In the genomic region with DNA sequence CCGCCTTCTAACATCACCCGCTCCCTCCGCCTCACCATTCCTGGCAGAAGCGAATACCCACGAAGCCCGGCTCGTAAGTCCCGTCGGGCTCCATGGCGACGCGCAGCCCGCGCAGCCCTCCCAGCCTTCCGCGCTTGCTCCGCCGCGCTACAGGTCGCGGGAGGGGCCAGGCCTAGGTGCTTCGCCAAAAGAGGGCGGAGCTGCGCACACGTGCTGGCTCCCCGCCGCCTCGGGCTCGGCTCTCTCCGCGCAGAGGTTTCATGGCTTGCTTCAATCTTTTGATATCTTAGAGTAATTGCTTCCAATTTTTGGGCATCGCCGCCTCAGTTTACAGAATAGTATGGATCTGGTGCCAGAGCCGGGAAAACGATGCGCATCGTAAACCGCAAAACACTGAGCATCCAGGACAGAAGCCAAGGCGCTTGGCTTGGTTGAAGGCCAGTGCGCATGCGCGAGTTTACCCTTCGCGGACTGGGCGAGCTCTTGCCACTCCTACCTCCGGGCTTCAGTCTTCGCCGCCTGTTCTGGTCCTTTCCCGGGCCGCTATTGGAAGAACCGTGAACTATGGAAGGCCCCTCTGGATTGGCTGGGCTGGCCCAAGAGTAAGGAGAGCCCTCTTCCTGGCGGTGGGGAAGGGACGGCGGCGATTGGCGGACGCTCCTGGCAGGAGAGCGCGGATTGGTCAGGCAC, we compare ENCODE assay signal across 8 cellular contexts. TPM values are rescaled to one million over a fixed set of nuclear protein-coding genes. Genes with fewer than 3 reads are reported as not detected.
A peak's percentile ranks its signal among the peaks of the same experiment; 100 is the strongest.
DNase-seq lines count a peak whose midpoint lies in the region; ATAC-seq, FAIRE-seq and TF ChIP-seq lines count a peak whose summit lies in the region.

A gene (minus strand): TSS at position 113 of the 690 bp plus-strand sequence. CDS start 19 bp downstream, at position 94.

- 0 to 1% methylated on average over 41 to 59 of the region's 59 CpGs for WGBS in pancreas, 2 donors

- H3K4me1 ChIP-seq in pancreas, result peaks cover 0 to 15% (median 6%) of the 10 kb centered on the region in 3 donors
- H3K4me1 ChIP-seq in tibial artery, result peaks cover 0 to 26% (median 23%) of the 10 kb centered on the region in 4 donors

- H3K4me3 ChIP-seq in GM12865 (ENCODE audit: low read depth, low read length), result peak within 1 kb of the TSS; percentile 90
- peak within 1 kb of the TSS; percentile 49 to 80 (median 62) for H3K4me3 ChIP-seq in pancreas
- H3K4me3 ChIP-seq in tibial artery, result peak within 1 kb of the TSS; percentile 60 to 83

- ATAC-seq in HG02763 (IDR thresholded peaks at IDR 0.05; ENCODE audit: unreplicated experiment), result peak; percentile 84
- ATAC-seq in activated naive CD8-positive, alpha-beta T cell treated with anti-CD3 and anti-CD28 coated beads, Interleukin-2, amount 50 U/mL, for 24 hours, result peak; percentile 92
- ATAC-seq in Right ventricle myocardium inferior, result peak; percentile 96
- peak; percentile 90 to 93 (median 90) for ATAC-seq in pancreas

- H3K27ac Mint-ChIP-seq in activated naive CD8-positive, alpha-beta T cell treated with anti-CD3 and anti-CD28 coated beads, Interleukin-2, amount 50 U/mL, for 24 hours, result peak within 1 kb of the TSS; percentile 99

- H3K36me3 ChIP-seq in pancreas (no peaks in the 10 kb centered on the region), tibial artery (peaks cover 7 to 57% (median 36%) of the 10 kb centered on the region in 3 donors)

- intact Hi-C loops in Right ventricle myocardium inferior (cut with DNase I), result loop anchor here (1.0 to 10.0 kb wide), 3 partner anchors 12 to 370 kb away; a partner anchor contains a TSS
- intact Hi-C loops in pancreas (cut with DNase I), result no loop called here
- intact Hi-C loops in tibial artery (cut with DNase I; ENCODE audit: low total_unique reads), result loop anchor here (5.0 kb wide), 2 partner anchors 58 to 118 kb away; a partner anchor contains a TSS

- no peaks in the 10 kb centered on the region for H3K9me3 ChIP-seq in pancreas
- H3K9me3 ChIP-seq in tibial artery, result no peaks in the 10 kb centered on the region

- peak within 1 kb of the TSS; percentile 95 for H3K4me3 Mint-ChIP-seq in activated naive CD8-positive, alpha-beta T cell treated with anti-CD3 and anti-CD28 coated beads, Interleukin-2, amount 50 U/mL, for 24 hours

- peaks cover 30% of the 10 kb centered on the region for H3K36me3 Mint-ChIP-seq in activated naive CD8-positive, alpha-beta T cell treated with anti-CD3 and anti-CD28 coated beads, Interleukin-2, amount 50 U/mL, for 24 hours (ENCODE audit: low read depth)

- no peak for TF ChIP-seq CTCF in GM12865 (IDR thresholded peaks at IDR 0.05; ENCODE audit: insufficient read depth, low read depth, low read length, missing control alignments)
- no peak for TF ChIP-seq CTCF in pancreas (IDR thresholded peaks at IDR 0.05)
- TF ChIP-seq CTCF in tibial artery (IDR thresholded peaks at IDR 0.05), result peak in 1 of 2 experiments; percentile 15

- peak within 1 kb of the TSS; percentile 63 to 88 (median 72) for H3K27ac ChIP-seq in pancreas
- H3K27ac ChIP-seq in tibial artery, result peak within 1 kb of the TSS; percentile 84 to 86

- peak; percentile 97 for FAIRE-seq in pancreas (lab: Jason Lieb, UNC)

- peaks cover 40% of the 10 kb centered on the region for H3K4me1 Mint-ChIP-seq in activated naive CD8-positive, alpha-beta T cell treated with anti-CD3 and anti-CD28 coated beads, Interleukin-2, amount 50 U/mL, for 24 hours

- peak; percentile 100 for DNase-seq in GM12865 (ENCODE audit: low read depth)
- DNase-seq in NCI-H1417 treated with DMSO at 0.1 percent for 48 hours (lab: John Stamatoyannopoulos, UW), result peak; percentile 97
- DNase-seq in SW480 (ENCODE audit: low spot score), result peak; percentile 100
- peak; percentile 99 for DNase-seq in activated naive CD8-positive, alpha-beta T cell treated with anti-CD3 and anti-CD28 coated beads, Interleukin-2, amount 50 U/mL, for 24 hours
- DNase-seq in Right ventricle myocardium inferior (ENCODE audit: missing footprints), result peak; percentile 99
- peak; percentile 97 to 100 (median 99) for DNase-seq in pancreas
- DNase-seq in tibial artery, result peak; percentile 100

- H3K27me3 Mint-ChIP-seq in activated naive CD8-positive, alpha-beta T cell treated with anti-CD3 and anti-CD28 coated beads, Interleukin-2, amount 50 U/mL, for 24 hours, result peaks cover 5% of the 10 kb centered on the region

- no peaks in the 10 kb centered on the region for H3K9me3 Mint-ChIP-seq in activated naive CD8-positive, alpha-beta T cell treated with anti-CD3 and anti-CD28 coated beads, Interleukin-2, amount 50 U/mL, for 24 hours

- no peaks in the 10 kb centered on the region for H3K27me3 ChIP-seq in pancreas
- H3K27me3 ChIP-seq in tibial artery, result no peaks in the 10 kb centered on the region

RNA-seq across cellular contexts. Expression of the gene that starts here (rescaled TPM):
- 145 TPM for total RNA-seq in Right ventricle myocardium inferior
- total RNA-seq in pancreas, result 10 to 100 TPM; 29.8 to 40.6 (median 35.3) TPM
- polyA plus RNA-seq in pancreas, result 10 to 100 TPM; 45.7 to 58.0 TPM

Comparison
In these comparisons a context has a peak if more than half of its experiments do, and no peak if none do; other contexts are left out.
1. Peak in every context shown above with its lines: DNase-seq, ATAC-seq, H3K4me3 ChIP-seq and H3K27ac ChIP-seq.
2. intact Hi-C loops: an anchor here in Right ventricle myocardium inferior (1.0 to 10.0 kb wide) and tibial artery (5.0 kb wide); none called in pancreas.